In the genomic region with DNA sequence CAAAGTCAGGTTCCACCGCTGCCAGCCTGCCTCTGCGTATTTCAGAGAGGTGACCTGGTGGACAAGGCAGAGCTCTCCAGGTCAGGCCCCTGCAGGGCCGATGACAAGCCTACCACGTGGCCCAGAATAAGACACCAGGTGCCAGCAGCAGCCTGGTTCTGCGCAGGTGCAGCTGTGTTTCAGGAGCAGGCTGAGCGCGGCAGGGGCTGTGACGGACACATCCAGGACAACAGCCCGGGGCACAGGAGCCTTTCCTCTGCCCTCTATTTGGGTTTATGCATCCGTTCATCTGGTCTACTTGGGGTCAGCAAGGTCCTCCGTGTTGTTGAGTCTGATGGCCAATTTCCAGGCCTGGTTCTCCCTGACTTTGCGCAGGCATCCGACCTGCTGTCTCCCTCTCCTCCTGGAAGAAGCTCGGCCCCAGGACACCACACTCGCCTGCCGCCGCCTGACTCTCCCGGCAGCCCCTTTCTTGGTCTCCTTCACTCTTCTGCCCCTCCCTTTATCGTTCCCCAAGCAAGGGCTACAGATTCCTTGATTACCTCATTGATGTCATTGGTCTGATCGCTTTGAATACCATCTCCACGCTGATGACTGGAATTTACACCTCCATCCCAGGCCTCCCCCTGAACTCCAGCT, we compare ENCODE assay signal across 20 cellular contexts.
"Had no signal": no experiment of that assay in that cellular context is flagged by ENCODE, and none has a peak within 500 bp of the region (broad histone marks: within the 10 kb centered on the region; RNA-seq: fewer than 3 reads in every experiment).

No MANE protein-coding gene starts in this region.

- H3K36me3 Mint-ChIP-seq: memory B cell, natural killer cell had no signal

- H3K27ac ChIP-seq: colonic mucosa, esophagus muscularis mucosa, right atrium auricular region, skin epidermis, upper lobe of left lung had no signal

- H3K27ac Mint-ChIP-seq: activated CD4-positive, alpha-beta T cell treated with anti-CD3 and anti-CD28 coated beads for 36 hours; activated CD8-positive, alpha-beta T cell treated with anti-CD3 and anti-CD28 coated beads for 36 hours; memory B cell; progenitor cell of endocrine pancreas; stimulated activated naive CD8-positive, alpha-beta T cell treated with anti-CD3 and anti-CD28 coated beads, Interleukin-15, amount 100 ng/mL, for 72 hours had no signal

- H3K36me3 ChIP-seq: colonic mucosa, esophagus muscularis mucosa, left lung, right atrium auricular region, upper lobe of left lung had no signal

- H3K9me3 ChIP-seq: colonic mucosa, esophagus muscularis mucosa, left lung, right atrium auricular region, upper lobe of left lung had no signal

- H3K9me3 Mint-ChIP-seq: activated CD8-positive, alpha-beta T cell treated with anti-CD3 and anti-CD28 coated beads for 36 hours; activated T-cell treated with anti-CD3 and anti-CD28 coated beads, Interleukin-2, amount 50 U/mL, for 4 hours; memory B cell; natural killer cell; stimulated activated naive CD8-positive, alpha-beta T cell treated with anti-CD3 and anti-CD28 coated beads, Interleukin-15, amount 100 ng/mL, for 72 hours had no signal

- H3K27me3 Mint-ChIP-seq: activated CD4-positive, alpha-beta T cell treated with anti-CD3 and anti-CD28 coated beads for 36 hours; activated CD8-positive, alpha-beta T cell treated with anti-CD3 and anti-CD28 coated beads for 36 hours; stimulated activated naive CD8-positive, alpha-beta T cell treated with anti-CD3 and anti-CD28 coated beads, Interleukin-15, amount 100 ng/mL, for 72 hours had no signal

- H3K4me1 ChIP-seq: colonic mucosa, esophagus muscularis mucosa, left lung, right atrium auricular region had no signal

- DNase-seq: activated CD4-positive, alpha-beta T cell treated with anti-CD3 and anti-CD28 coated beads for 36 hours; activated CD8-positive, alpha-beta T cell treated with anti-CD3 and anti-CD28 coated beads for 36 hours; activated effector memory CD4-positive, alpha-beta T cell treated with Interleukin-2 at 50 U/mL for 16 hours; activated naive CD4-positive, alpha-beta T cell treated with anti-CD3 and anti-CD28 coated beads, Interleukin-2, amount 50 U/mL, for 16 hours; activated T-cell treated with anti-CD3 and anti-CD28 coated beads, Interleukin-2, amount 50 U/mL, for 4 hours; colonic mucosa; hippocampal formation; left lung; natural killer cell; occipital lobe; stimulated activated CD4-positive, alpha-beta T cell treated with anti-CD3 and anti-CD28 coated beads, Interleukin-15, amount 100 ng/mL, for 24 hours; stimulated activated CD4-positive, alpha-beta T cell treated with anti-CD3 and anti-CD28 coated beads, Interleukin-4, amount 100 ng/mL, for 24 hours; stimulated activated naive CD8-positive, alpha-beta T cell treated with anti-CD3 and anti-CD28 coated beads, Interleukin-15, amount 100 ng/mL, for 72 hours; T-helper 2 cell; upper lobe of left lung had no signal

- H3K4me3 Mint-ChIP-seq: activated CD4-positive, alpha-beta T cell treated with anti-CD3 and anti-CD28 coated beads for 36 hours; activated CD8-positive, alpha-beta T cell treated with anti-CD3 and anti-CD28 coated beads for 36 hours; activated T-cell treated with anti-CD3 and anti-CD28 coated beads, Interleukin-2, amount 50 U/mL, for 4 hours; memory B cell; stimulated activated naive CD8-positive, alpha-beta T cell treated with anti-CD3 and anti-CD28 coated beads, Interleukin-15, amount 100 ng/mL, for 72 hours had no signal

- H3K27me3 ChIP-seq: colonic mucosa, esophagus muscularis mucosa, left lung, right atrium auricular region, upper lobe of left lung had no signal

- ATAC-seq: activated CD4-positive, alpha-beta T cell treated with anti-CD3 and anti-CD28 coated beads for 36 hours; activated CD8-positive, alpha-beta T cell treated with anti-CD3 and anti-CD28 coated beads for 36 hours; activated T-cell treated with anti-CD3 and anti-CD28 coated beads, Interleukin-2, amount 50 U/mL, for 4 hours; left lung; natural killer cell; stimulated activated naive CD8-positive, alpha-beta T cell treated with anti-CD3 and anti-CD28 coated beads, Interleukin-15, amount 100 ng/mL, for 72 hours had no signal

- H3K4me1 Mint-ChIP-seq: activated CD4-positive, alpha-beta T cell treated with anti-CD3 and anti-CD28 coated beads for 36 hours; memory B cell; stimulated activated naive CD8-positive, alpha-beta T cell treated with anti-CD3 and anti-CD28 coated beads, Interleukin-15, amount 100 ng/mL, for 72 hours had no signal

- H3K4me3 ChIP-seq: colonic mucosa, esophagus muscularis mucosa, left lung, right atrium auricular region, skin epidermis, upper lobe of left lung had no signal
